In the genomic region with DNA sequence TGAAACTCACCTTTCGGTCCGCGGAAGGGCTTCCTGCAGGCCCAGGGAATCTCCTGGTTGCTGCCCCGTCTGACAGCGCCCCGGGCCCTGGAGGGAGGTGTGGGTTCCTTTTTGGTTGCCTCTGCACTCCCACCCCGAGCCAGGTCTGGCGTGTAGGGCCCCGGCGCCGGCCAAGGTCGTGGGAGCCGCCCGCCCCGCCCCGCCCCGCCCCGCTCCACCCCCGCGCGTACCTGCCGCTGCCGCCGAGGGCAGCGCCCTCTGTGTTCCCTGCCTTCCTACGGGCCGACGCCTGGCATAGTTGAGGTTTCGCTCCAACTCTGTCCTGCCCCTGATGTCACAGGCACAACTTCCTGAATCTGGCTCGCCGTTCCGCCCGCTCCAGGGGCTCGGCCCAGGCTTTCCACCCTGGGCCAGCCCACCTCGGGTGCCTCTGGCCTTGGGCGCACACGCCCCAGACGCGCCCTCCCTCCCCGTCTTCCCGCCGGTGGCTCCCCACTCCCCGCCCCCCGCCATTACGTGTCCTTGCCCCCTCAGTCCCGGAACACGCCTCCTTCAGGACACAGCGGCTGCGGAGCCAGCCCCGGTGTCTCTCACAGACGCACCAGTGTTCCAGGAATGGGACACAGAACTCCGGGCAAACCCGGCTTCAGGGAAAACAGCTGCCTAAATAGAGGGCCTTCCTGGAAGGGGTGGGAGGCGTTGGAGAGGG, we compare ENCODE assay signal across 8 cellular contexts. TPM values are rescaled to one million over a fixed set of nuclear protein-coding genes. Genes with fewer than 3 reads are reported as not detected.
DNase-seq lines count a peak whose midpoint lies in the region; FAIRE-seq and TF ChIP-seq lines count a peak whose summit lies in the region.

Gene KIAA0040 (minus strand): TSS at position 147 of the 709 bp plus-strand sequence. CDS start 31,763 bp downstream, outside the sequence.

- peak; percentile 36 for TF ChIP-seq CTCF in GM10266 (IDR thresholded peaks at IDR 0.05; ENCODE audit: control insufficient read depth, insufficient read depth, low read depth, missing control alignments)
- TF ChIP-seq CTCF in MM.1S (IDR thresholded peaks at IDR 0.05; ENCODE audit: low read length) = 0 out of 2 replicates have a peak, but pooled peaks have one; percentile 10
- no peak for TF ChIP-seq CTCF in MCF 10A (IDR thresholded peaks at IDR 0.05; ENCODE audit: unreplicated experiment)
- TF ChIP-seq CTCF in kidney (IDR thresholded peaks at IDR 0.05; ENCODE audit: borderline replicate concordance, extremely low read depth, insufficient read depth) = no peak

- H2AFZ ChIP-seq in GM23248 (peak within 1 kb of the TSS; percentile 71), MM.1S (ENCODE audit: low read length) (peak within 1 kb of the TSS; percentile 82)

- FAIRE-seq in kidney (lab: Jason Lieb, UNC) = no peak

- H3K4me1 Mint-ChIP-seq in MCF 10A (ENCODE audit: insufficient read depth, unreplicated experiment) = peaks cover 43% of the 10 kb centered on the region

- H4K20me1 ChIP-seq in GM23248 (ENCODE audit: insufficient read depth) = no peaks in the 10 kb centered on the region
- H4K20me1 ChIP-seq in MM.1S (ENCODE audit: insufficient read depth, low read length) = no peaks in the 10 kb centered on the region

- H3K9me3 ChIP-seq in GM23248 (ENCODE audit: low read depth) = no peaks in the 10 kb centered on the region
- no peaks in the 10 kb centered on the region for H3K9me3 ChIP-seq in MM.1S (replicated peaks; ENCODE audit: insufficient read depth, low read length)
- no peaks in the 10 kb centered on the region for H3K9me3 ChIP-seq in kidney (ENCODE audit: control insufficient read depth in 1 of 2, low read length in 2 of 2)

- H3K27me3 Mint-ChIP-seq in MCF 10A (ENCODE audit: insufficient read depth, unreplicated experiment) = no peaks in the 10 kb centered on the region

- in situ Hi-C loops in GM23248 (cut with MboI) = no loop called here

- peaks cover 2% of the 10 kb centered on the region for H3K36me3 Mint-ChIP-seq in MCF 10A (ENCODE audit: insufficient read depth, unreplicated experiment)

- H3K4me2 ChIP-seq in GM23248 (ENCODE audit: unreplicated experiment) (peak within 1 kb of the TSS; percentile 84), MM.1S (ENCODE audit: low read depth, low read length) (peak within 1 kb of the TSS; percentile 83)

- H3K79me2 ChIP-seq in GM23248 (ENCODE audit: insufficient read depth) = no peaks in the 10 kb centered on the region
- peaks cover 47% of the 10 kb centered on the region for H3K79me2 ChIP-seq in MM.1S (ENCODE audit: low read length)

- intact Hi-C loops in MCF 10A (cut with micrococcal nuclease) (loop anchor here (1.0 to 2.0 kb wide), 2 partner anchors 28 to 37 kb away; no protein-coding TSS in a partner anchor), kidney (cut with DNase I) (no loop called here)

- H3K36me3 ChIP-seq in GM23248 (ENCODE audit: low read depth) (no peaks in the 10 kb centered on the region), MM.1S (replicated peaks; ENCODE audit: insufficient read depth, low read length) (no peaks in the 10 kb centered on the region), kidney (ENCODE audit: control insufficient read depth in 1 of 2, insufficient read depth in 2 of 2, low read length in 2 of 2) (no peaks in the 10 kb centered on the region)

- H3K4me3 Mint-ChIP-seq in MCF 10A (ENCODE audit: unreplicated experiment) = peak within 1 kb of the TSS; percentile 80

- H3K9me2 ChIP-seq in GM23248 (ENCODE audit: insufficient read depth) (no peaks in the 10 kb centered on the region), MM.1S (replicated peaks; ENCODE audit: insufficient read depth, low read length) (no peaks in the 10 kb centered on the region)

- H3K4me1 ChIP-seq in GM23248 (ENCODE audit: insufficient read depth) (peaks cover 7% of the 10 kb centered on the region; the same call in 1 of the 2 replicates), MM.1S (ENCODE audit: low read length) (peaks cover 51% of the 10 kb centered on the region), kidney (ENCODE audit: control insufficient read depth in 1 of 2, insufficient read depth in 1 of 2, low read depth in 1 of 2, low read length in 2 of 2) (peaks cover 10 to 21% of the 10 kb centered on the region in 2 donors)

- peak; percentile 64 for DNase-seq in GM10266 (ENCODE audit: extremely low spot score)
- peak; percentile 42 for DNase-seq in GM23248
- DNase-seq in MM.1S = peak; percentile 87
- DNase-seq in T1000 (lab: John Stamatoyannopoulos, UW) = peak; percentile 21
- peak; percentile 87 for DNase-seq in MCF 10A (ENCODE audit: unreplicated experiment)
- peak; percentile 93 for DNase-seq in kidney
- peak; percentile 31 to 66 for DNase-seq in stimulated activated CD4-positive, alpha-beta T cell treated with anti-CD3 and anti-CD28 coated beads, Interleukin-15, amount 100 ng/mL, for 48 hours (ENCODE audit: low read depth in 2 of 2)
- DNase-seq in COR-L47 (lab: John Stamatoyannopoulos, UW) = no peak

- CTCF ChIA-PET in MCF 10A (lab: Yijun Ruan, JAX) = interaction anchor here (0.6 to 8.4 kb wide), 21 partner anchors 9 to 126 kb away, joined by 3 to 78 read pairs (median 11); no protein-coding TSS in a partner anchor

- H3K9ac ChIP-seq in GM23248 = no peak within 1 kb of the TSS
- H3K9ac ChIP-seq in MM.1S (ENCODE audit: low read length) = peak within 1 kb of the TSS; percentile 74
- peak within 1 kb of the TSS; percentile 94 to 97 for H3K9ac ChIP-seq in kidney (ENCODE audit: low read length in 2 of 2)

- no peaks in the 10 kb centered on the region for H3K9me3 Mint-ChIP-seq in MCF 10A (ENCODE audit: unreplicated experiment)

- no peaks in the 10 kb centered on the region for H3F3A ChIP-seq in GM23248 (ENCODE audit: insufficient read depth)
- peaks cover 26% of the 10 kb centered on the region for H3F3A ChIP-seq in MM.1S (ENCODE audit: insufficient read depth, low read length)

- POLR2A ChIA-PET in MCF 10A (lab: Yijun Ruan, JAX) = interaction anchor here (0.6 to 3.1 kb wide), 16 partner anchors 8 to 1015 kb away, joined by 3 to 32 read pairs (median 7); partner anchors contain the start of gene MRPS14

- H3K4me3 ChIP-seq in GM23248 (peak within 1 kb of the TSS; percentile 68), MM.1S (ENCODE audit: low read length) (peak within 1 kb of the TSS; percentile 87), kidney (ENCODE audit: low read length in 2 of 2) (peak within 1 kb of the TSS; percentile 93 to 98)

- H3K27ac ChIP-seq in GM23248 (no peak within 1 kb of the TSS), MM.1S (ENCODE audit: low read length) (peak within 1 kb of the TSS; percentile 66; the same call in 1 of the 2 replicates), kidney (ENCODE audit: low read depth in 2 of 2, low read length in 2 of 2) (peak within 1 kb of the TSS; percentile 88 to 93)

- H3K27me3 ChIP-seq in GM23248 (replicated peaks; ENCODE audit: insufficient read depth) (peaks cover 31% of the 10 kb centered on the region), MM.1S (replicated peaks; ENCODE audit: insufficient read depth, low read length) (no peaks in the 10 kb centered on the region)

- no TSS peak for BruUV-seq in MCF 10A (replicated peaks; lab: Mats Ljungman, UMichigan)

- peak within 1 kb of the TSS; percentile 67 for H3K27ac Mint-ChIP-seq in MCF 10A (ENCODE audit: low read depth, unreplicated experiment)

- 2 to 3% methylated on average over 27 to 41 of the region's 54 CpGs for WGBS in GM23248 (ENCODE audit: low coverage in 1 of 2, low lambda C conversion rate in 2 of 2, missing lambda C conversion rate in 2 of 2), 2 experiments

RNA-seq across cellular contexts. Expression of gene KIAA0040, which starts in this region (rescaled TPM):
- total RNA-seq in GM23248 (2014; rRNA removed; shearing (Covaris generic)) = 0.22 TPM in 1 of 2 replicates, not detected in the other
- polyA plus RNA-seq in GM23248 (2016; fragmentation: Nextera tagmentation; extraction: Ambion mirVana) (0.04 and 0.08 TPM in 2 replicates), kidney (ENCODE audit: insufficient read depth, low read depth, low replicate concordance) (20.0 TPM)
- total RNA-seq in MCF 10A (2022) (26.7 and 27.7 TPM in 2 replicates), kidney (34.1 TPM)

Comparison
In these comparisons a context has a peak if more than half of its experiments do, and no peak if none do; other contexts are left out.
1. RNA of gene KIAA0040 (total RNA-seq): 34.1 TPM in kidney (single experiment) and 26.7 to 27.7 TPM in MCF 10A; 0.22 TPM in GM23248; every median in the first group is over 10 times any median in the second.
2. RNA of gene KIAA0040 (polyA plus RNA-seq): 20.0 TPM in kidney (single experiment); 0.04 to 0.08 TPM in GM23248; every median in the first group is over 10 times any median in the second.
3. Peak in DNase-seq, H3K4me3 ChIP-seq and H3K4me2 ChIP-seq in GM23248; RNA of the gene not detected or under 1 TPM.
4. CTCF ChIP-seq: peak in GM10266 (single experiment) and MM.1S (single experiment); none in MCF 10A (single experiment) and kidney (single experiment).
5. Peak in every context shown above with its lines, with median percentiles within 50 percentile points of each other: H3K4me3 ChIP-seq.